Comparison of ENCODE assay signal across 1 cellular context in the genomic region with DNA sequence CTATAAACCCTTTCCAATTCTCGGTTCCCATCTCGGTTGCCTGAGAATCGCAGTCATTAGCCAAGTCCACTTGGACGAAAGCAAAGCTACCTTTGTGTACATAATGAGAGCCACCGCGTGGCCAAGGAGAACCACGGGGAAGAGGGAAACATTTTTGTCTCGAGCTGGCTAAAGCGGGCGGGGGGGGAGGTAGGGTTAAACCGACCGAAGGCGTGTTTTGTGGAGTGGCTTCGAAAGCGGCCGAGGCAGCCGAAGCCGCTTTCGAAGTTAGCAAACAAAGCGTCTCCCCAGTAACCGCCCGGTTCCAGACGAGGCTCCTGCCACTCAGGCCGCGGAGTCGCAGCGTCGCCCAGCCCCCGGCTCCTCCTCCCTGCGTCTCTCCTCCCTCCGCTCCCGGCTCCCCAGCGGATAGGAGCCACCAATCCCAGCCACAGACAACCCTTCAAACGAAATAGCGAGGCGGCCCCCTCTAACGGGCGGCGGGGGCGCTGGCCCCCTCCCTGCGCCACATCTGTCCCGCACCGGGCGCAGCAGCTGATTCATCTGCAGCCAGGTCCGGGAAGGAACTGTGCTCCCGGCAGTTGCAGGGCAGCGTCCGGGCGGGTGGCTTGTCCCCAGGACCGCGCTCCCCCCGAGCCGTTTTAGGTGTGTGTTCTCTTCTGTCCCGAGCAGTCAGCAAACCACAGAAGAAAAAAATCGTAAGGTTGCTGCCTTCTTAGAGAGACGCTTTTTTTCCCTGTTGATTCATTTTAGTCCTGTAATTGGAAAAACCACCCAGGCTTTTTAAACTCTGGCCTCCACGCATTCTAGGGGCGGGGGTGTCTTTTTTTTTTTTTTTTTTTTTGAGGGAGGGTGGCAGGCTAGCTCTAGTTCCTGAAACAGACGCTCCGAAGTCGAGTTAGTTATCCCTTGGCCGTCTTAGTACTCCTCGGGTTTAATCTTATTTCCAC.
TF ChIP-seq lines count a peak whose summit lies in the region.

No MANE protein-coding gene starts in this region.

TF ChIP-seq in K562, 482 proteins besides CTCF, POLR2A, EP300 and RAD21 (continued from another document and continues in another):
- TF ChIP-seq, protein P1, sequence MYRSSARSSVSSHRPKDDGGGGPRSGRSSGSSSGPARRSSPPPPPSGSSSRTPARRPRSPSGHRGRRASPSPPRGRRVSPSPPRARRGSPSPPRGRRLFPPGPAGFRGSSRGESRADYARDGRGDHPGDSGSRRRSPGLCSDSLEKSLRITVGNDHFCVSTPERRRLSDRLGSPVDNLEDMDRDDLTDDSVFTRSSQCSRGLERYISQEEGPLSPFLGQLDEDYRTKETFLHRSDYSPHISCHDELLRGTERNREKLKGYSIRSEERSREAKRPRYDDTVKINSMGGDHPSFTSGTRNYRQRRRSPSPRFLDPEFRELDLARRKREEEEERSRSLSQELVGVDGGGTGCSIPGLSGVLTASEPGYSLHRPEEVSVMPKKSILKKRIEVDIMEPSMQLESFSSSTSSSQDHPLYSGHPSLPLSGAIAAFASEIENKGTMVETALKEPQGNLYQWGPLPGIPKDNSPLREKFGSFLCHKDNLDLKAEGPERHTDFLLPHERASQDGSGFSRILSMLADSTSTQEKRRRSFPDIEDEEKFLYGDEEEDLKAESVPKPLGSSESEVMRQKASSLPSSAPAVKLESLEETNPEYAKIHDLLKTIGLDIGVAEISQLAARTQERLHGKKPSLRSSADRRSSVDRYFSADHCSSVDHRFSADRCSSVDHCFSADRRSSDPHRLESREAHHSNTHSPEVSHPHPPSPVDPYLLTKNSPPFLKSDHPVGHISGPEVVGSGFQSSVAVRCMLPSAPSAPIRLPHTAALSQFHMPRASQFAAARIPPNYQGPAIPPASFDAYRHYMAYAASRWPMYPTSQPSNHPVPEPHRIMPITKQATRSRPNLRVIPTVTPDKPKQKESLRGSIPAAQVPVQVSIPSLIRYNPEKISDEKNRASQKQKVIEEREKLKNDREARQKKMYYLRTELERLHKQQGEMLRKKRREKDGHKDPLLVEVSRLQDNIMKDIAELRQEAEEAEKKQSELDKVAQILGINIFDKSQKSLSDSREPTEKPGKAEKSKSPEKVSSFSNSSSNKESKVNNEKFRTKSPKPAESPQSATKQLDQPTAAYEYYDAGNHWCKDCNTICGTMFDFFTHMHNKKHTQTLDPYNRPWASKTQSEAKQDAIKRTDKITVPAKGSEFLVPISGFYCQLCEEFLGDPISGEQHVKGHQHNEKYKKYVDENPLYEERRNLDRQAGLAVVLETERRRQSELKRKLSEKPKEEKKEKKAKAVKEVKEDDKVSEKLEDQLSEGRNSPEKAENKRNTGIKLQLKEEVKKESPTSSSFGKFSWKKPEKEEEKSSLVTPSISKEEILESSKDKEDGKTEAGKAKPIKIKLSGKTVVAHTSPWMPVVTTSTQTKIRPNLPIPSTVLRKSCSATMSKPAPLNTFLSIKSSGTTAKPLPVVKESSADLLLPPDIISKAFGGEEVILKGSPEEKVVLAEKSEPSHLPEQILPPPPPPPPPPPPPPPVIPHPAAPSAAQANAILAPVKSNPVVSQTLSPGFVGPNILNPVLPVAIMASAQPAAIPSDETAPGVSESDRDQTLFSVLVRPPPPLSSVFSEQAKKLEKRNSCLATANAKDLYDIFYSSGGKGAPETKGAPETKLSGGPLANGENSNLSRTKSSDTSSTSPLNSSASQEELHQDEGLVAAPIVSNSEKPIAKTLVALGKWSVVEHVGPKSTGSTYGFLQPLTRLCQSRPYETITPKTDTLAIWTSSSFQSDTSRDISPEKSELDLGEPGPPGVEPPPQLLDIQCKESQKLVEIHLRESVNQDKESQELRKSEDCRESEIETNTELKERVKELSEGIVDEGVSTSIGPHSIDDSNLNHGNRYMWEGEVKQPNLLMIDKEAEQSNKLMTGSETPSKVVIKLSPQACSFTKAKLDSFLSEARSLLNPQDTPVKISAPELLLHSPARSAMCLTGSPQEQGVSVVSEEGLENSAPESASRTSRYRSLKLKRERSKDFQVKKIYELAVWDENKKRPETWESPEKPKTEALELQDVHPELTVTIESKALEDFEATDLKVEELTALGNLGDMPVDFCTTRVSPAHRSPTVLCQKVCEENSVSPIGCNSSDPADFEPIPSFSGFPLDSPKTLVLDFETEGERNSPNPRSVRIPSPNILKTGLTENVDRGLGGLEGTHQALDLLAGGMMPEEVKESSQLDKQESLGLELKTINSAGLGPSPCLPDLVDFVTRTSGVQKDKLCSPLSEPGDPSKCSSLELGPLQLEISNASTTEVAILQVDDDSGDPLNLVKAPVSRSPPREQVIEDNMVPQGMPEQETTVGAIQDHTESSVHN (IDR thresholded peaks at IDR 0.05; ENCODE audit: borderline replicate concordance in 1 of 2, low read depth in 1 of 2): no peak
- TF ChIP-seq GATAD2A (IDR thresholded peaks at IDR 0.05): no peak
- TF ChIP-seq U2AF1 (optimal IDR thresholded peaks at IDR 0.05; ENCODE audit: low read depth, low read length): no peak
- TF ChIP-seq ZNF696 (CRISPR knock-in tag; conservative IDR thresholded peaks at IDR 0.05): no peak
- no peak for TF ChIP-seq PRPF4 (IDR thresholded peaks at IDR 0.05; ENCODE audit: insufficient read depth, low read depth, low read length, poor library complexity, severe bottlenecking)
- TF ChIP-seq HDAC3 (IDR thresholded peaks at IDR 0.05; ENCODE audit: borderline replicate concordance, partially characterized antibody): no peak
- TF ChIP-seq, protein P2, sequence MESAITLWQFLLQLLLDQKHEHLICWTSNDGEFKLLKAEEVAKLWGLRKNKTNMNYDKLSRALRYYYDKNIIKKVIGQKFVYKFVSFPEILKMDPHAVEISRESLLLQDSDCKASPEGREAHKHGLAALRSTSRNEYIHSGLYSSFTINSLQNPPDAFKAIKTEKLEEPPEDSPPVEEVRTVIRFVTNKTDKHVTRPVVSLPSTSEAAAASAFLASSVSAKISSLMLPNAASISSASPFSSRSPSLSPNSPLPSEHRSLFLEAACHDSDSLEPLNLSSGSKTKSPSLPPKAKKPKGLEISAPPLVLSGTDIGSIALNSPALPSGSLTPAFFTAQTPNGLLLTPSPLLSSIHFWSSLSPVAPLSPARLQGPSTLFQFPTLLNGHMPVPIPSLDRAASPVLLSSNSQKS (CRISPR knock-in tag; IDR thresholded peaks at IDR 0.05): no peak
- TF ChIP-seq, protein P3, sequence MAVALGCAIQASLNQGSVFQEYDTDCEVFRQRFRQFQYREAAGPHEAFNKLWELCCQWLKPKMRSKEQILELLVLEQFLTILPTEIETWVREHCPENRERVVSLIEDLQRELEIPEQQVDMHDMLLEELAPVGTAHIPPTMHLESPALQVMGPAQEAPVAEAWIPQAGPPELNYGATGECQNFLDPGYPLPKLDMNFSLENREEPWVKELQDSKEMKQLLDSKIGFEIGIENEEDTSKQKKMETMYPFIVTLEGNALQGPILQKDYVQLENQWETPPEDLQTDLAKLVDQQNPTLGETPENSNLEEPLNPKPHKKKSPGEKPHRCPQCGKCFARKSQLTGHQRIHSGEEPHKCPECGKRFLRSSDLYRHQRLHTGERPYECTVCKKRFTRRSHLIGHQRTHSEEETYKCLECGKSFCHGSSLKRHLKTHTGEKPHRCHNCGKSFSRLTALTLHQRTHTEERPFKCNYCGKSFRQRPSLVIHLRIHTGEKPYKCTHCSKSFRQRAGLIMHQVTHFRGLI (CRISPR knock-in tag; IDR thresholded peaks at IDR 0.05): no peak
- TF ChIP-seq HCFC1 (IDR thresholded peaks at IDR 0.05; ENCODE audit: low read depth, low read length): peak; percentile 60
- TF ChIP-seq, protein P4, sequence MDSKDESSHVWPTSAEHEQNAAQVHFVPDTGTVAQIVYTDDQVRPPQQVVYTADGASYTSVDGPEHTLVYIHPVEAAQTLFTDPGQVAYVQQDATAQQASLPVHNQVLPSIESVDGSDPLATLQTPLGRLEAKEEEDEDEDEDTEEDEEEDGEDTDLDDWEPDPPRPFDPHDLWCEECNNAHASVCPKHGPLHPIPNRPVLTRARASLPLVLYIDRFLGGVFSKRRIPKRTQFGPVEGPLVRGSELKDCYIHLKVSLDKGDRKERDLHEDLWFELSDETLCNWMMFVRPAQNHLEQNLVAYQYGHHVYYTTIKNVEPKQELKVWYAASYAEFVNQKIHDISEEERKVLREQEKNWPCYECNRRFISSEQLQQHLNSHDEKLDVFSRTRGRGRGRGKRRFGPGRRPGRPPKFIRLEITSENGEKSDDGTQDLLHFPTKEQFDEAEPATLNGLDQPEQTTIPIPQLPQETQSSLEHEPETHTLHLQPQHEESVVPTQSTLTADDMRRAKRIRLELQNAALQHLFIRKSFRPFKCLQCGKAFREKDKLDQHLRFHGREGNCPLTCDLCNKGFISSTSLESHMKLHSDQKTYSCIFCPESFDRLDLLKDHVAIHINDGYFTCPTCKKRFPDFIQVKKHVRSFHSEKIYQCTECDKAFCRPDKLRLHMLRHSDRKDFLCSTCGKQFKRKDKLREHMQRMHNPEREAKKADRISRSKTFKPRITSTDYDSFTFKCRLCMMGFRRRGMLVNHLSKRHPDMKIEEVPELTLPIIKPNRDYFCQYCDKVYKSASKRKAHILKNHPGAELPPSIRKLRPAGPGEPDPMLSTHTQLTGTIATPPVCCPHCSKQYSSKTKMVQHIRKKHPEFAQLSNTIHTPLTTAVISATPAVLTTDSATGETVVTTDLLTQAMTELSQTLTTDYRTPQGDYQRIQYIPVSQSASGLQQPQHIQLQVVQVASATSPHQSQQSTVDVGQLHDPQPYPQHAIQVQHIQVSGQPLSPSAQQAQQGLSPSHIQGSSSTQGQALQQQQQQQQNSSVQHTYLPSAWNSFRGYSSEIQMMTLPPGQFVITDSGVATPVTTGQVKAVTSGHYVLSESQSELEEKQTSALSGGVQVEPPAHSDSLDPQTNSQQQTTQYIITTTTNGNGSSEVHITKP (IDR thresholded peaks at IDR 0.05; ENCODE audit: partially characterized antibody): no peak
- no peak for TF ChIP-seq SAFB2 (IDR thresholded peaks at IDR 0.05; ENCODE audit: borderline replicate concordance, low read depth, low read length, severe bottlenecking)
- no peak for TF ChIP-seq TCFL5 (CRISPR knock-in tag; conservative IDR thresholded peaks at IDR 0.05)
- TF ChIP-seq SMAD4 (CRISPR knock-in tag; conservative IDR thresholded peaks at IDR 0.05): peak; percentile 97
- TF ChIP-seq HMG20A (CRISPR knock-in tag; conservative IDR thresholded peaks at IDR 0.05): no peak
- peak; percentile 98 for TF ChIP-seq CBX1 (IDR thresholded peaks at IDR 0.05; ENCODE audit: low read depth)
- no peak; the same call in 1 of the 2 replicates for TF ChIP-seq RFX5 (IDR thresholded peaks at IDR 0.05; ENCODE audit: low read depth, low read length)
- peak; percentile 66; the same call in 1 of the 2 replicates for TF ChIP-seq FOXJ3 (CRISPR knock-in tag; IDR thresholded peaks at IDR 0.05)
- peak; percentile 98 for TF ChIP-seq RBFOX2 (IDR thresholded peaks at IDR 0.05; ENCODE audit: low read depth, low read length)
- no peak for TF ChIP-seq ARID2 (IDR thresholded peaks at IDR 0.05)
- no peak for TF ChIP-seq FOXK2 (conservative IDR thresholded peaks at IDR 0.05 in 1 of 2, IDR thresholded peaks at IDR 0.05 in 1 of 2; ENCODE audit: low read depth in 2 of 2)
- TF ChIP-seq PHTF2 (CRISPR knock-in tag; IDR thresholded peaks at IDR 0.05): no peak
- TF ChIP-seq CCAR2 (IDR thresholded peaks at IDR 0.05; ENCODE audit: low read depth, low read length): no peak
- TF ChIP-seq ZNF232 (CRISPR knock-in tag; IDR thresholded peaks at IDR 0.05): no peak
- TF ChIP-seq, protein P5, sequence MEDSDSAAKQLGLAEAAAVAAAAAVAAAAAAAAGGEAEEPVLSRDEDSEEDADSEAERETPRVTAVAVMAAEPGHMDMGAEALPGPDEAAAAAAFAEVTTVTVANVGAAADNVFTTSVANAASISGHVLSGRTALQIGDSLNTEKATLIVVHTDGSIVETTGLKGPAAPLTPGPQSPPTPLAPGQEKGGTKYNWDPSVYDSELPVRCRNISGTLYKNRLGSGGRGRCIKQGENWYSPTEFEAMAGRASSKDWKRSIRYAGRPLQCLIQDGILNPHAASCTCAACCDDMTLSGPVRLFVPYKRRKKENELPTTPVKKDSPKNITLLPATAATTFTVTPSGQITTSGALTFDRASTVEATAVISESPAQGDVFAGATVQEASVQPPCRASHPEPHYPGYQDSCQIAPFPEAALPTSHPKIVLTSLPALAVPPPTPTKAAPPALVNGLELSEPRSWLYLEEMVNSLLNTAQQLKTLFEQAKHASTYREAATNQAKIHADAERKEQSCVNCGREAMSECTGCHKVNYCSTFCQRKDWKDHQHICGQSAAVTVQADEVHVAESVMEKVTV (CRISPR knock-in tag; IDR thresholded peaks at IDR 0.05): peak; percentile 83
- no peak for TF ChIP-seq WHSC1 (IDR thresholded peaks at IDR 0.05; ENCODE audit: low read length)
- peak; percentile 28 for TF ChIP-seq SETDB1 (IDR thresholded peaks at IDR 0.05; ENCODE audit: low read length)
- no peak for TF ChIP-seq HNRNPH1 (optimal IDR thresholded peaks at IDR 0.05; ENCODE audit: low read depth, low read length)
- TF ChIP-seq HIVEP1 (CRISPR knock-in tag; IDR thresholded peaks at IDR 0.05): peak; percentile 70; the same call in 1 of the 2 replicates
- no peak for TF ChIP-seq BCL6 (CRISPR knock-in tag; IDR thresholded peaks at IDR 0.05)
- no peak; the same call in 1 of the 2 replicates for TF ChIP-seq MXI1 (IDR thresholded peaks at IDR 0.05; ENCODE audit: low read depth, low read length)
- TF ChIP-seq TCF7 (IDR thresholded peaks at IDR 0.05; ENCODE audit: borderline replicate concordance): no peak
- no peak for TF ChIP-seq ZNF184 (CRISPR knock-in tag; IDR thresholded peaks at IDR 0.05)
- TF ChIP-seq, protein P6, sequence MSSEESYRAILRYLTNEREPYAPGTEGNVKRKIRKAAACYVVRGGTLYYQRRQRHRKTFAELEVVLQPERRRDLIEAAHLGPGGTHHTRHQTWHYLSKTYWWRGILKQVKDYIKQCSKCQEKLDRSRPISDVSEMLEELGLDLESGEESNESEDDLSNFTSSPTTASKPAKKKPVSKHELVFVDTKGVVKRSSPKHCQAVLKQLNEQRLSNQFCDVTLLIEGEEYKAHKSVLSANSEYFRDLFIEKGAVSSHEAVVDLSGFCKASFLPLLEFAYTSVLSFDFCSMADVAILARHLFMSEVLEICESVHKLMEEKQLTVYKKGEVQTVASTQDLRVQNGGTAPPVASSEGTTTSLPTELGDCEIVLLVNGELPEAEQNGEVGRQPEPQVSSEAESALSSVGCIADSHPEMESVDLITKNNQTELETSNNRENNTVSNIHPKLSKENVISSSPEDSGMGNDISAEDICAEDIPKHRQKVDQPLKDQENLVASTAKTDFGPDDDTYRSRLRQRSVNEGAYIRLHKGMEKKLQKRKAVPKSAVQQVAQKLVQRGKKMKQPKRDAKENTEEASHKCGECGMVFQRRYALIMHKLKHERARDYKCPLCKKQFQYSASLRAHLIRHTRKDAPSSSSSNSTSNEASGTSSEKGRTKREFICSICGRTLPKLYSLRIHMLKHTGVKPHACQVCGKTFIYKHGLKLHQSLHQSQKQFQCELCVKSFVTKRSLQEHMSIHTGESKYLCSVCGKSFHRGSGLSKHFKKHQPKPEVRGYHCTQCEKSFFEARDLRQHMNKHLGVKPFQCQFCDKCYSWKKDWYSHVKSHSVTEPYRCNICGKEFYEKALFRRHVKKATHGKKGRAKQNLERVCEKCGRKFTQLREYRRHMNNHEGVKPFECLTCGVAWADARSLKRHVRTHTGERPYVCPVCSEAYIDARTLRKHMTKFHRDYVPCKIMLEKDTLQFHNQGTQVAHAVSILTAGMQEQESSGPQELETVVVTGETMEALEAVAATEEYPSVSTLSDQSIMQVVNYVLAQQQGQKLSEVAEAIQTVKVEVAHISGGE (CRISPR knock-in tag; IDR thresholded peaks at IDR 0.05): no peak; a peak in 1 of 6 replicates
- TF ChIP-seq, protein P7, sequence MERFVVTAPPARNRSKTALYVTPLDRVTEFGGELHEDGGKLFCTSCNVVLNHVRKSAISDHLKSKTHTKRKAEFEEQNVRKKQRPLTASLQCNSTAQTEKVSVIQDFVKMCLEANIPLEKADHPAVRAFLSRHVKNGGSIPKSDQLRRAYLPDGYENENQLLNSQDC (CRISPR knock-in tag; IDR thresholded peaks at IDR 0.05): peak; percentile 51; the same call in 1 of the 2 replicates
- 0 out of 2 replicates have a peak, but pooled peaks have one; percentile 27 for TF ChIP-seq ZNF41 (CRISPR knock-in tag; conservative IDR thresholded peaks at IDR 0.05)
- TF ChIP-seq CAMTA2 (CRISPR knock-in tag; conservative IDR thresholded peaks at IDR 0.05): no peak
- TF ChIP-seq KLF16 (IDR thresholded peaks at IDR 0.05): peak; percentile 48; the same call in 1 of the 2 replicates
